8 cellular contexts compared by ENCODE assay signal in the genomic region with DNA sequence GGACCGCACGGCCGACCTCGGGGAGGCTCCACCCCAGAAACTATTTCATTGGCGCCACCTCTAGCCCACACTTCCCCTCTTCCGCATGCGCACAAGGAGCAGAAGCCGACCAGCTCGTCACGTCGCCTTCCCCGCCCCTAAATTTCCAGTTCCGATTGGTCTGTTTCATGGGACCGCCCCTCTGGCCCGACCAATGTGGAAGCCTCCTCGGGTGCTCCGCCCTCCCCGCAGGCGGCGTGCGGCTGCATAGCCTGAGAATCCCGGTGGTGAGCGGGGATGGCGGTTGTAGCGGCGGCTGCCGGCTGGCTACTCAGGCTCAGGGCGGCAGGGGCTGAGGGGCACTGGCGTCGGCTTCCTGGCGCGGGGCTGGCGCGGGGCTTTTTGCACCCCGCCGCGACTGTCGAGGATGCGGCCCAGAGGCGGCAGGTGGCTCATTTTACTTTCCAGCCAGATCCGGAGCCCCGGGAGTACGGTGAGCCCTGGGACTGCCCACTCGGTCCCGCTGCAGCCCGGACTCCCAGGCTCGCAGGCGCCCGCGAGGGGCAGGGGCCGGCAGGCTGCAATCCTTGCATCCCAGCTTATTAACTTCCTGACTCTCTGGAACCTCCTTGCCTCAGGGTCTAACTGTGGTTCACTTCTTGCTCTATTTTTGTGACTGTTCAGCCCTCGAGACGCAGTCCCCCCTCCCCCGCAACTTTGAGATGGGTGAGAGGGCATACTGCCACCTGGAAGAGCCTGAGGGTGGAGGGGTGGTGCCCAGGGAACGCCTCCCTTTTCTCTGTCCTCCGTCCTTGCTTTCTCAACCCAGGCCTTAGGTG. TPM values are rescaled to one million over a fixed set of nuclear protein-coding genes. Genes with fewer than 3 reads are reported as not detected.
DNase-seq lines count a peak whose midpoint lies in the region; ATAC-seq and TF ChIP-seq lines count a peak whose summit lies in the region.

A gene (plus strand): TSS at position 254 of the 818 bp plus-strand sequence. CDS start 23 bp downstream, at position 277.

- intact Hi-C loops in testis (cut with DNase I; ENCODE audit: low total_unique reads), result no loop called here

- H3K4me3 ChIP-seq in testis, result peak within 1 kb of the TSS; percentile 77 to 97

- H3K4me1 ChIP-seq in testis, result no peaks in the 10 kb centered on the region

- peak within 1 kb of the TSS; percentile 92 for H3K27ac Mint-ChIP-seq in activated naive CD8-positive, alpha-beta T cell

- POLR2A ChIA-PET in GM10248 (lab: Yijun Ruan, JAX), result interaction anchor here (1.3 kb wide), 1 partner anchor 11 kb away, joined by 3 read pairs; no protein-coding TSS in a partner anchor

- WGBS in testis, 2 donors, result 0% methylated on average over 15 to 34 of the region's 56 CpGs

- H3K9me3 Mint-ChIP-seq in activated naive CD8-positive, alpha-beta T cell (ENCODE audit: low read depth), result no peaks in the 10 kb centered on the region

- H3K27me3 ChIP-seq in testis, result no peaks in the 10 kb centered on the region

- peaks cover 24% of the 10 kb centered on the region for H3K4me1 Mint-ChIP-seq in activated naive CD8-positive, alpha-beta T cell (ENCODE audit: low read depth)

- CTCF ChIA-PET in GM10248 (lab: Yijun Ruan, JAX), result interaction anchor here (0.6 to 1.5 kb wide), 4 partner anchors 13 to 158 kb away, joined by 3 to 8 read pairs (median 4); no protein-coding TSS in a partner anchor

- H3K27ac ChIP-seq in testis, result peak within 1 kb of the TSS; percentile 88

- peak; percentile 98 for ATAC-seq in HG02623 (IDR thresholded peaks at IDR 0.05; ENCODE audit: unreplicated experiment)
- peak; percentile 100 for ATAC-seq in omental fat pad (ENCODE audit: low FRiP score)

- TF ChIP-seq CTCF in GM10248 (IDR thresholded peaks at IDR 0.05; ENCODE audit: control extremely low read depth, extremely low read depth, low read depth, missing control alignments), result no peak
- no peak for TF ChIP-seq CTCF in omental fat pad (IDR thresholded peaks at IDR 0.05)
- TF ChIP-seq CTCF in testis (IDR thresholded peaks at IDR 0.05), result no peak

- no peaks in the 10 kb centered on the region for H3K27me3 Mint-ChIP-seq in activated naive CD8-positive, alpha-beta T cell

- H3K9me3 ChIP-seq in testis, result no peaks in the 10 kb centered on the region

- no peaks in the 10 kb centered on the region for H3K36me3 ChIP-seq in testis (ENCODE audit: low read depth, missing control alignments)

- peak; percentile 58 for TF ChIP-seq POLR2A in testis (IDR thresholded peaks at IDR 0.05)

- H3K36me3 Mint-ChIP-seq in activated naive CD8-positive, alpha-beta T cell, result peaks cover 2% of the 10 kb centered on the region

- peak within 1 kb of the TSS; percentile 92 for H3K4me3 Mint-ChIP-seq in activated naive CD8-positive, alpha-beta T cell

- DNase-seq in GM10248 (ENCODE audit: extremely low spot score) (peak; percentile 98), NCI-H1105 (lab: John Stamatoyannopoulos, UW) (peak; percentile 99), SKM-1 treated with dmso at 0.1 percent for 144 hours (lab: John Stamatoyannopoulos, UW; ENCODE audit: unreplicated experiment) (peak; percentile 97), glomerular visceral epithelial cell (ENCODE audit: extremely low spot score) (peak; percentile 99), omental fat pad (ENCODE audit: low spot score) (peak; percentile 93), testis (peak; percentile 99)

RNA-seq across cellular contexts. Expression of the gene that starts here (rescaled TPM):
- total RNA-seq in omental fat pad (10 to 100 TPM in 3 of 4 donors, 1 to 10 TPM in 1; 8.9 to 18.4 (median 16.6) TPM), testis (10 to 100 TPM; 22.6 to 29.0 TPM)
- polyA plus RNA-seq in testis (ENCODE audit: insufficient read depth, low read depth, low replicate concordance), result 23.3 TPM

Comparison
In these comparisons a context has a peak if more than half of its experiments do, and no peak if none do; other contexts are left out.
1. Peak in every context shown above with its lines: DNase-seq, ATAC-seq, H3K4me3 ChIP-seq and H3K27ac ChIP-seq.